Comparison of ENCODE assay signal across 17 cellular contexts in the genomic region with DNA sequence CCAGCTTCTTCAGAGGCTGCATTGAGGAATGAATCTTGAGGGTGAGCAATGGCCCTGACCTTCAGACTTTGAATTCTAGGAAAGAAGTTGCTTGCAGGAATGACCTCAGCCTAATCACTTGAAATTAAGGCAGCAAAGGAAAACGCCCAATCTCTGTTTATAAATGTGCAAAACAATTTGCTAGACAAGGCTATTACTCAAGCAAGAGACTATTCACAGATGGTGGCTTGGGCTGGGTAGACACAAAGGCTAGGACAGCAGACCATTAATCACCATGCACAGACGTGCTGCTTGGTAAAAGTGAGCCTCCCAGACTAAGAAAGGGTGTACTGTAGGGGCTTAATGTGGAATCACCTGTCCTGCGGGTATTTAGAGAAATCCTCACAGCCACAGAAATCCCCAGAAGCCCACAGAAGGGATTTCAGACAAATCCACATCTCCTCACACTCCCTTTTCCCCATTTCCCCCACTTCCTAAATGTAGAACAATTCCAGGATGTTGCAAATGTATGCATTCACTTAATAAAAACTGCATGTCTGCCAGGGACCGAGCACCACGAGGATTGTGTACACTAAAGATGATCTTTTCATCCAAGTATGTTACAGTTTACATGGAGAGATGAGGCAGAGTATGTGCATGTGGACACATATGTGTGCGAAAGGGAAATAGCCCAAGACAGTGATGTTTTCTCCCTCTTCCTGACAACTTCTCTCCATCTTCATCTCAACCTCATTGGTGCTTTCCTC.
DNase-seq lines count a peak whose midpoint lies in the region; ATAC-seq, FAIRE-seq and TF ChIP-seq lines count a peak whose summit lies in the region.
"Had no signal": no experiment of that assay in that cellular context is flagged by ENCODE, and none has a peak within 500 bp of the region (broad histone marks: within the 10 kb centered on the region; RNA-seq: fewer than 3 reads in every experiment).

No MANE protein-coding gene starts in this region.

- ATAC-seq in left ventricle myocardium superior, result peak; percentile 65
- peak; percentile 67 for ATAC-seq in upper lobe of right lung
- ATAC-seq in stimulated activated memory B cell treated with anti-CD40 and anti-IgM and Interleukin-4, amounts not matched to agents 10 μg/mL and 1 μg/mL and 100 μg/mL, for 72 hours, result no peak
- ATAC-seq: WTC11 had no signal

- intact Hi-C loops in colonic mucosa (cut with DNase I), result no loop called here
- intact Hi-C loops in left ventricle myocardium superior (cut with micrococcal nuclease), result no loop called here
- intact Hi-C loops in upper lobe of right lung (cut with DNase I), result no loop called here
- intact Hi-C loops in vagina (cut with DNase I), result no loop called here

- H3K36me3 ChIP-seq in colonic mucosa, result no peaks in the 10 kb centered on the region
- no peaks in the 10 kb centered on the region for H3K36me3 ChIP-seq in upper lobe of right lung
- no peaks in the 10 kb centered on the region for H3K36me3 ChIP-seq in vagina
- H3K36me3 ChIP-seq: esophagus muscularis mucosa had no signal

- no peak overlapping the region for H3K9ac ChIP-seq in colonic mucosa (ENCODE audit: low read depth in 2 of 2, low read length in 2 of 2)

- H3K4me1 ChIP-seq in colonic mucosa (no peaks in the 10 kb centered on the region), upper lobe of right lung (peaks cover 16% of the 10 kb centered on the region), vagina (peaks cover 25% of the 10 kb centered on the region)
- H3K4me1 ChIP-seq: psoas muscle had no signal

- FAIRE-seq in GM12891 (lab: Jason Lieb, UNC), result no peak
- FAIRE-seq: islet of Langerhans had no signal

- no peaks in the 10 kb centered on the region for H3K4me1 Mint-ChIP-seq in stimulated activated memory B cell treated with anti-CD40 and anti-IgM and Interleukin-4, amounts not matched to agents 10 μg/mL and 1 μg/mL and 100 μg/mL, for 72 hours

- H3K4me3 Mint-ChIP-seq in stimulated activated memory B cell treated with anti-CD40 and anti-IgM and Interleukin-4, amounts not matched to agents 10 μg/mL and 1 μg/mL and 100 μg/mL, for 72 hours, result no peak overlapping the region
- H3K4me3 Mint-ChIP-seq: activated naive CD4-positive, alpha-beta T cell treated with anti-CD3 and anti-CD28 coated beads, Interleukin-2, amount 50 U/mL, for 24 hours; central memory CD8-positive, alpha-beta T cell; WTC11 had no signal

- H3K4me3 ChIP-seq in colonic mucosa (no peak overlapping the region), upper lobe of right lung (no peak overlapping the region), vagina (no peak overlapping the region)
- H3K4me3 ChIP-seq: esophagus muscularis mucosa, psoas muscle, SK-N-MC had no signal

- no peaks in the 10 kb centered on the region for H3K36me3 Mint-ChIP-seq in stimulated activated memory B cell treated with anti-CD40 and anti-IgM and Interleukin-4, amounts not matched to agents 10 μg/mL and 1 μg/mL and 100 μg/mL, for 72 hours

- no peaks in the 10 kb centered on the region for H3K9me3 ChIP-seq in colonic mucosa
- no peaks in the 10 kb centered on the region for H3K9me3 ChIP-seq in upper lobe of right lung
- H3K9me3 ChIP-seq in vagina, result no peaks in the 10 kb centered on the region
- H3K9me3 ChIP-seq: esophagus muscularis mucosa, psoas muscle had no signal

- peaks cover 26% of the 10 kb centered on the region for H3K27me3 Mint-ChIP-seq in stimulated activated memory B cell treated with anti-CD40 and anti-IgM and Interleukin-4, amounts not matched to agents 10 μg/mL and 1 μg/mL and 100 μg/mL, for 72 hours
- H3K27me3 Mint-ChIP-seq: activated naive CD4-positive, alpha-beta T cell treated with anti-CD3 and anti-CD28 coated beads, Interleukin-2, amount 50 U/mL, for 24 hours had no signal

- peak overlapping the region; percentile 30 for H3K27ac ChIP-seq in colonic mucosa
- peak overlapping the region; percentile 42 for H3K27ac ChIP-seq in upper lobe of right lung
- no peak overlapping the region for H3K27ac ChIP-seq in vagina
- H3K27ac ChIP-seq: esophagus muscularis mucosa, psoas muscle, SK-N-MC had no signal

- no peak for TF ChIP-seq CTCF in colonic mucosa (IDR thresholded peaks at IDR 0.05)
- TF ChIP-seq CTCF in upper lobe of right lung (IDR thresholded peaks at IDR 0.05), result no peak
- no peak for TF ChIP-seq CTCF in vagina (IDR thresholded peaks at IDR 0.05)

- no peak overlapping the region for H3K27ac Mint-ChIP-seq in stimulated activated memory B cell treated with anti-CD40 and anti-IgM and Interleukin-4, amounts not matched to agents 10 μg/mL and 1 μg/mL and 100 μg/mL, for 72 hours
- H3K27ac Mint-ChIP-seq: activated naive CD4-positive, alpha-beta T cell treated with anti-CD3 and anti-CD28 coated beads, Interleukin-2, amount 50 U/mL, for 24 hours; WTC11 had no signal

- H3K9me3 Mint-ChIP-seq in stimulated activated memory B cell treated with anti-CD40 and anti-IgM and Interleukin-4, amounts not matched to agents 10 μg/mL and 1 μg/mL and 100 μg/mL, for 72 hours, result peaks cover 9% of the 10 kb centered on the region

- DNase-seq in HCEC 1CT (peak; percentile 85), colonic mucosa (no peak), left ventricle myocardium superior (no peak), upper lobe of right lung (no peak), GM12891 (ENCODE audit: insufficient read length, low spot score) (no peak), vagina (ENCODE audit: extremely low spot score in 2 of 2) (no peak)
- DNase-seq: activated CD8-positive, alpha-beta memory T cell treated with anti-CD3 and anti-CD28 coated beads, Interleukin-2, amount 50 U/mL, for 4 hours; CD8-positive, alpha-beta memory T cell; NCI-H2081 treated with DMSO at 0.1 percent for 48 hours; psoas muscle had no signal

- H3K27me3 ChIP-seq in colonic mucosa (no peaks in the 10 kb centered on the region), upper lobe of right lung (no peaks in the 10 kb centered on the region), vagina (no peaks in the 10 kb centered on the region)
- H3K27me3 ChIP-seq: esophagus muscularis mucosa had no signal

- TF ChIP-seq POLR2A in GM12891 (IDR thresholded peaks at IDR 0.05; ENCODE audit: low read depth, low read length) (no peak), vagina (IDR thresholded peaks at IDR 0.05) (no peak)

TF ChIP-seq in GM12891, 5 proteins besides CTCF, POLR2A, EP300 and RAD21:
- TF ChIP-seq SPI1 (IDR thresholded peaks at IDR 0.05; ENCODE audit: low read depth, low read length) (no peak), POLR2AphosphoS5 (IDR thresholded peaks at IDR 0.05; ENCODE audit: low read depth, low read length) (no peak), POU2F2 (IDR thresholded peaks at IDR 0.05; ENCODE audit: low read depth, low read length) (no peak), TAF1 (IDR thresholded peaks at IDR 0.05; ENCODE audit: low read depth, low read length) (no peak), PAX5 (IDR thresholded peaks at IDR 0.05; ENCODE audit: insufficient read depth, low read length, severe bottlenecking) (no peak)
